38 cellular contexts compared by ENCODE assay signal in genomic region chr19:55365245-55365644, GRCh38. TPM values are rescaled to one million over a fixed set of nuclear protein-coding genes. Genes with fewer than 3 reads are reported as not detected.
"Had no signal": no experiment of that assay in that cellular context is flagged by ENCODE, and none has a peak within 500 bp of the region (broad histone marks: within the 10 kb centered on the region; RNA-seq: fewer than 3 reads in every experiment).

No MANE protein-coding gene starts in this region.

- H3K27ac ChIP-seq: ascending aorta, body of pancreas, brain microvascular endothelial cell, breast epithelium, WERI-Rb-1 had no signal

- H3K4me3 Mint-ChIP-seq: activated CD4-positive, alpha-beta memory T cell treated with anti-CD3 and anti-CD28 coated beads, Interleukin-2, amount 10 ng/mL, durations not matched to agents 7 days and 5 days; activated CD4-positive, alpha-beta T cell treated with anti-CD3 and anti-CD28 coated beads for 36 hours; activated CD4-positive, alpha-beta T cell treated with anti-CD3 and anti-CD28 coated beads, Interleukin-2, amount 10 ng/mL, durations not matched to agents 7 days and 5 days; activated CD8-positive, alpha-beta memory T cell treated with anti-CD3 and anti-CD28 coated beads, Interleukin-2, amount 10 ng/mL, durations not matched to agents 7 days and 5 days; activated CD8-positive, alpha-beta T cell treated with anti-CD3 and anti-CD28 coated beads, Interleukin-2, amount 10 ng/mL, durations not matched to agents 7 days and 5 days; activated naive CD4-positive, alpha-beta T cell treated with anti-CD3 and anti-CD28 coated beads, Interleukin-2, amount 10 ng/mL, durations not matched to agents 7 days and 5 days; activated naive CD4-positive, alpha-beta T cell treated with anti-CD3 and anti-CD28 coated beads, Interleukin-2, amount 50 U/mL, for 24 hours; activated naive CD8-positive, alpha-beta T cell; activated naive CD8-positive, alpha-beta T cell treated with anti-CD3 and anti-CD28 coated beads, Interleukin-2, amount 10 ng/mL, durations not matched to agents 7 days and 5 days; activated naive CD8-positive, alpha-beta T cell treated with anti-CD3 and anti-CD28 coated beads, Interleukin-2, amount 50 U/mL, for 24 hours; activated T-cell treated with anti-CD3 and anti-CD28 coated beads, Interleukin-2, amount 50 U/mL, for 24 hours; T-helper 1 cell treated with Interleukin-12 subunit alpha and Interleukin-12 subunit beta and Interleukin-4 antibody, amounts not matched to agents 30 μg/mL and 1 μg/mL, for 36 hours; T-helper 2 cell treated with Interferon-gamma antibody and Interleukin-4, amounts not matched to agents 5 μg/mL and 100 μg/mL, for 36 hours; WTC11 had no signal

- ATAC-seq: activated CD4-positive, alpha-beta T cell treated with anti-CD3 and anti-CD28 coated beads for 36 hours; activated CD4-positive, CD25-positive, alpha-beta regulatory T cell treated with anti-CD3 and anti-CD28 coated beads, Interleukin-2, amount 50 U/mL, for 24 hours; activated CD8-positive, alpha-beta memory T cell treated with anti-CD3 and anti-CD28 coated beads, Interleukin-2, amount 10 ng/mL, durations not matched to agents 7 days and 5 days; activated CD8-positive, alpha-beta T cell treated with anti-CD3 and anti-CD28 coated beads, Interleukin-2, amount 10 ng/mL, durations not matched to agents 7 days and 5 days; activated naive CD8-positive, alpha-beta T cell treated with anti-CD3 and anti-CD28 coated beads, Interleukin-2, amount 50 U/mL, for 24 hours; body of pancreas; WTC11 had no signal

- H3K9me3 ChIP-seq: ascending aorta, body of pancreas, breast epithelium had no signal

- H3K27ac Mint-ChIP-seq: activated CD4-positive, alpha-beta memory T cell treated with anti-CD3 and anti-CD28 coated beads, Interleukin-2, amount 10 ng/mL, durations not matched to agents 7 days and 5 days; activated CD4-positive, alpha-beta T cell treated with anti-CD3 and anti-CD28 coated beads for 36 hours; activated CD4-positive, alpha-beta T cell treated with anti-CD3 and anti-CD28 coated beads, Interleukin-2, amount 10 ng/mL, durations not matched to agents 7 days and 5 days; activated CD8-positive, alpha-beta memory T cell treated with anti-CD3 and anti-CD28 coated beads, Interleukin-2, amount 10 ng/mL, durations not matched to agents 7 days and 5 days; activated CD8-positive, alpha-beta T cell treated with anti-CD3 and anti-CD28 coated beads, Interleukin-2, amount 10 ng/mL, durations not matched to agents 7 days and 5 days; activated naive CD4-positive, alpha-beta T cell treated with anti-CD3 and anti-CD28 coated beads, Interleukin-2, amount 10 ng/mL, durations not matched to agents 7 days and 5 days; activated naive CD4-positive, alpha-beta T cell treated with anti-CD3 and anti-CD28 coated beads, Interleukin-2, amount 50 U/mL, for 24 hours; activated naive CD8-positive, alpha-beta T cell; activated naive CD8-positive, alpha-beta T cell treated with anti-CD3 and anti-CD28 coated beads, Interleukin-2, amount 10 ng/mL, durations not matched to agents 7 days and 5 days; activated naive CD8-positive, alpha-beta T cell treated with anti-CD3 and anti-CD28 coated beads, Interleukin-2, amount 50 U/mL, for 24 hours; activated T-cell treated with anti-CD3 and anti-CD28 coated beads, Interleukin-2, amount 50 U/mL, for 24 hours; activated T-helper 2 cell treated with anti-CD3 and anti-CD28 coated beads, Interferon-gamma antibody, Interleukin-2, Interleukin-4, amounts not matched to agents 10 μg/mL and 5 μg/mL and 100 μg/mL, durations not matched to agents 14 hours and 24 hours and 36 hours; T-helper 1 cell treated with Interleukin-12 subunit alpha and Interleukin-12 subunit beta and Interleukin-4 antibody, amounts not matched to agents 30 μg/mL and 1 μg/mL, for 36 hours; T-helper 2 cell treated with Interferon-gamma antibody and Interleukin-4, amounts not matched to agents 5 μg/mL and 100 μg/mL, for 36 hours; WTC11 had no signal

- H3K4me3 ChIP-seq: ascending aorta, body of pancreas, breast epithelium had no signal

- DNase-seq: activated CD4-positive, alpha-beta memory T cell treated with anti-CD3 and anti-CD28 coated beads, Interleukin-2, amount 10 ng/mL, durations not matched to agents 7 days and 5 days; activated CD4-positive, alpha-beta T cell treated with anti-CD3 and anti-CD28 coated beads for 1 hour; activated CD4-positive, alpha-beta T cell treated with anti-CD3 and anti-CD28 coated beads for 36 hours; activated CD4-positive, alpha-beta T cell treated with anti-CD3 and anti-CD28 coated beads for 48 hours; activated CD4-positive, alpha-beta T cell treated with anti-CD3 and anti-CD28 coated beads, Interleukin-2, amount 10 ng/mL, durations not matched to agents 7 days and 5 days; activated CD4-positive, alpha-beta T cell treated with anti-CD3 and anti-CD28 coated beads, Interleukin-2, amount 50 U/mL, for 48 hours; activated CD4-positive, CD25-positive, alpha-beta regulatory T cell; activated CD8-positive, alpha-beta memory T cell treated with anti-CD3 and anti-CD28 coated beads for 24 hours; activated CD8-positive, alpha-beta memory T cell treated with anti-CD3 and anti-CD28 coated beads, Interleukin-2, amount 10 ng/mL, durations not matched to agents 7 days and 5 days; activated CD8-positive, alpha-beta memory T cell treated with anti-CD3 and anti-CD28 coated beads, Interleukin-2, amount 50 U/mL, for 48 hours; activated CD8-positive, alpha-beta T cell treated with anti-CD3 and anti-CD28 coated beads, Interleukin-2, amount 10 ng/mL, durations not matched to agents 7 days and 5 days; activated effector memory CD4-positive, alpha-beta T cell treated with Interleukin-2 at 50 U/mL for 16 hours; activated gamma-delta T cell; activated naive CD4-positive, alpha-beta T cell treated with anti-CD3 and anti-CD28 coated beads, Interleukin-2, amount 10 ng/mL, durations not matched to agents 7 days and 5 days; activated naive CD4-positive, alpha-beta T cell treated with Interleukin-2 at 50 U/mL for 16 hours; activated naive CD8-positive, alpha-beta T cell treated with anti-CD3 and anti-CD28 coated beads, Interleukin-2, amount 10 ng/mL, durations not matched to agents 7 days and 5 days; activated naive CD8-positive, alpha-beta T cell treated with anti-CD3 and anti-CD28 coated beads, Interleukin-2, amount 50 U/mL, for 24 hours; activated T-cell treated with anti-CD3 and anti-CD28 coated beads, Interleukin-2, amount 50 U/mL, for 24 hours; activated T-cell treated with anti-CD3 and anti-CD28 coated beads, Interleukin-2, amount 50 U/mL, for 48 hours; body of pancreas; brain microvascular endothelial cell; central memory CD4-positive, alpha-beta T cell; T-helper 1 cell; T-helper 2 cell; T-helper 9 cell; WERI-Rb-1 had no signal

- H3K36me3 Mint-ChIP-seq: activated CD8-positive, alpha-beta memory T cell treated with anti-CD3 and anti-CD28 coated beads, Interleukin-2, amount 10 ng/mL, durations not matched to agents 7 days and 5 days; activated naive CD4-positive, alpha-beta T cell treated with anti-CD3 and anti-CD28 coated beads, Interleukin-2, amount 10 ng/mL, durations not matched to agents 7 days and 5 days; activated naive CD4-positive, alpha-beta T cell treated with anti-CD3 and anti-CD28 coated beads, Interleukin-2, amount 50 U/mL, for 24 hours; activated naive CD8-positive, alpha-beta T cell; activated naive CD8-positive, alpha-beta T cell treated with anti-CD3 and anti-CD28 coated beads, Interleukin-2, amount 10 ng/mL, durations not matched to agents 7 days and 5 days; WTC11 had no signal

- H3K9me3 Mint-ChIP-seq: activated CD4-positive, alpha-beta memory T cell treated with anti-CD3 and anti-CD28 coated beads, Interleukin-2, amount 10 ng/mL, durations not matched to agents 7 days and 5 days; activated CD4-positive, alpha-beta T cell treated with anti-CD3 and anti-CD28 coated beads, Interleukin-2, amount 10 ng/mL, durations not matched to agents 7 days and 5 days; activated naive CD4-positive, alpha-beta T cell treated with anti-CD3 and anti-CD28 coated beads, Interleukin-2, amount 10 ng/mL, durations not matched to agents 7 days and 5 days; activated naive CD4-positive, alpha-beta T cell treated with anti-CD3 and anti-CD28 coated beads, Interleukin-2, amount 50 U/mL, for 24 hours; activated naive CD8-positive, alpha-beta T cell treated with anti-CD3 and anti-CD28 coated beads, Interleukin-2, amount 10 ng/mL, durations not matched to agents 7 days and 5 days; activated naive CD8-positive, alpha-beta T cell treated with anti-CD3 and anti-CD28 coated beads, Interleukin-2, amount 50 U/mL, for 24 hours; activated T-cell treated with anti-CD3 and anti-CD28 coated beads, Interleukin-2, amount 50 U/mL, for 24 hours; activated T-helper 2 cell treated with anti-CD3 and anti-CD28 coated beads, Interferon-gamma antibody, Interleukin-2, Interleukin-4, amounts not matched to agents 10 μg/mL and 5 μg/mL and 100 μg/mL, durations not matched to agents 14 hours and 24 hours and 36 hours; T-helper 1 cell treated with Interleukin-12 subunit alpha and Interleukin-12 subunit beta and Interleukin-4 antibody, amounts not matched to agents 30 μg/mL and 1 μg/mL, for 36 hours; T-helper 2 cell treated with Interferon-gamma antibody and Interleukin-4, amounts not matched to agents 5 μg/mL and 100 μg/mL, for 36 hours; WTC11 had no signal

- H3K36me3 ChIP-seq: ascending aorta, brain microvascular endothelial cell, breast epithelium, WERI-Rb-1 had no signal

RNA-seq across cellular contexts. Expression of gene GARIN5B, which starts 2.2 kb away (rescaled TPM):
- total RNA-seq: activated CD4-positive, alpha-beta memory T cell treated with anti-CD3 and anti-CD28 coated beads, Interleukin-2, amount 10 ng/mL, durations not matched to agents 7 days and 5 days; activated CD4-positive, alpha-beta T cell treated with anti-CD3 and anti-CD28 coated beads for 36 hours; activated CD4-positive, alpha-beta T cell treated with anti-CD3 and anti-CD28 coated beads, Interleukin-2, amount 10 ng/mL, durations not matched to agents 7 days and 5 days; activated CD8-positive, alpha-beta memory T cell treated with anti-CD3 and anti-CD28 coated beads, Interleukin-2, amount 10 ng/mL, durations not matched to agents 7 days and 5 days; activated CD8-positive, alpha-beta T cell treated with anti-CD3 and anti-CD28 coated beads, Interleukin-2, amount 10 ng/mL, durations not matched to agents 7 days and 5 days; activated naive CD8-positive, alpha-beta T cell treated with anti-CD3 and anti-CD28 coated beads, Interleukin-2, amount 10 ng/mL, durations not matched to agents 7 days and 5 days; activated T-helper 2 cell treated with anti-CD3 and anti-CD28 coated beads, Interferon-gamma antibody, Interleukin-2, Interleukin-4, amounts not matched to agents 10 μg/mL and 5 μg/mL and 100 μg/mL, durations not matched to agents 14 hours and 24 hours and 36 hours; ascending aorta; body of pancreas; breast epithelium; cardiac septum; cerebellum; WTC11 had no signal
- polyA plus RNA-seq: adipose tissue had no signal

RNA-seq across cellular contexts. Expression of gene IL11, which starts 5.0 kb away (rescaled TPM):
- total RNA-seq: ascending aorta, body of pancreas, cardiac septum had no signal

RNA-seq across cellular contexts. Expression of gene COX6B2, which starts 10.7 kb away (rescaled TPM):
- total RNA-seq: activated CD4-positive, alpha-beta T cell treated with anti-CD3 and anti-CD28 coated beads, Interleukin-2, amount 10 ng/mL, durations not matched to agents 7 days and 5 days; ascending aorta; cardiac septum had no signal

RNA-seq across cellular contexts. Expression of gene TMEM190, which starts 11.4 kb away (rescaled TPM):
- total RNA-seq: activated CD4-positive, alpha-beta memory T cell treated with anti-CD3 and anti-CD28 coated beads, Interleukin-2, amount 10 ng/mL, durations not matched to agents 7 days and 5 days; activated CD4-positive, alpha-beta T cell treated with anti-CD3 and anti-CD28 coated beads for 36 hours; activated CD4-positive, alpha-beta T cell treated with anti-CD3 and anti-CD28 coated beads, Interleukin-2, amount 10 ng/mL, durations not matched to agents 7 days and 5 days; activated CD8-positive, alpha-beta memory T cell treated with anti-CD3 and anti-CD28 coated beads, Interleukin-2, amount 10 ng/mL, durations not matched to agents 7 days and 5 days; activated CD8-positive, alpha-beta T cell treated with anti-CD3 and anti-CD28 coated beads, Interleukin-2, amount 10 ng/mL, durations not matched to agents 7 days and 5 days; activated naive CD8-positive, alpha-beta T cell treated with anti-CD3 and anti-CD28 coated beads, Interleukin-2, amount 10 ng/mL, durations not matched to agents 7 days and 5 days; activated T-helper 2 cell treated with anti-CD3 and anti-CD28 coated beads, Interferon-gamma antibody, Interleukin-2, Interleukin-4, amounts not matched to agents 10 μg/mL and 5 μg/mL and 100 μg/mL, durations not matched to agents 14 hours and 24 hours and 36 hours; ascending aorta; body of pancreas; breast epithelium; cardiac septum; cerebellum had no signal
- polyA plus RNA-seq: adipose tissue had no signal

RNA-seq across cellular contexts. Expression of gene TMEM238, which starts 18.8 kb away (rescaled TPM):
- total RNA-seq: ascending aorta had no signal
